Comparison of ENCODE assay signal across 23 cellular contexts in genomic region chr6:3575701-3576100, GRCh38.
"Had no signal": no experiment of that assay in that cellular context is flagged by ENCODE, and none has a peak within 500 bp of the region (broad histone marks: within the 10 kb centered on the region; RNA-seq: fewer than 3 reads in every experiment).

No MANE protein-coding gene starts in this region.

- H3K9me2 ChIP-seq: SK-N-SH had no signal

- H3K9me3 ChIP-seq: SK-N-SH had no signal

- FAIRE-seq: bronchial epithelial cell had no signal

- H3K9ac ChIP-seq: SK-N-SH had no signal

- H3K4me2 ChIP-seq: SK-N-SH had no signal

- DNase-seq: activated B cell treated with CpG ODN at 0.5 μM for 24 hours; activated CD4-positive, alpha-beta T cell treated with anti-CD3 and anti-CD28 coated beads for 1 hour; activated CD4-positive, alpha-beta T cell treated with anti-CD3 and anti-CD28 coated beads, Interleukin-2, amount 10 ng/mL, durations not matched to agents 24 days and 14 days; activated CD4-positive, alpha-beta T cell treated with anti-CD3 and anti-CD28 coated beads, Interleukin-2, amount 50 U/mL, for 48 hours; activated CD8-positive, alpha-beta memory T cell treated with anti-CD3 and anti-CD28 coated beads, Interleukin-2, amount 10 ng/mL, durations not matched to agents 7 days and 5 days; activated effector memory CD4-positive, alpha-beta T cell treated with Interleukin-2 at 50 U/mL for 16 hours; activated naive CD4-positive, alpha-beta T cell; activated T-cell treated with anti-CD3 and anti-CD28 coated beads, Interleukin-2, amount 50 U/mL, for 24 hours; aorta; central memory CD4-positive, alpha-beta T cell; KG1; NCI-H1092; NCI-H2081; NCI-H446; NCI-H524; NCI-H774; NK-92 treated with Interleukin-12 subunit alpha and Interleukin-12 subunit beta, amount 100 ng/mL, for 24 hours; OCI-M1; RPMI8226; SK-N-SH had no signal

- ATAC-seq: activated CD8-positive, alpha-beta memory T cell treated with anti-CD3 and anti-CD28 coated beads, Interleukin-2, amount 10 ng/mL, durations not matched to agents 7 days and 5 days; Panc1; Right ventricle myocardium inferior had no signal
